In the genomic region with DNA sequence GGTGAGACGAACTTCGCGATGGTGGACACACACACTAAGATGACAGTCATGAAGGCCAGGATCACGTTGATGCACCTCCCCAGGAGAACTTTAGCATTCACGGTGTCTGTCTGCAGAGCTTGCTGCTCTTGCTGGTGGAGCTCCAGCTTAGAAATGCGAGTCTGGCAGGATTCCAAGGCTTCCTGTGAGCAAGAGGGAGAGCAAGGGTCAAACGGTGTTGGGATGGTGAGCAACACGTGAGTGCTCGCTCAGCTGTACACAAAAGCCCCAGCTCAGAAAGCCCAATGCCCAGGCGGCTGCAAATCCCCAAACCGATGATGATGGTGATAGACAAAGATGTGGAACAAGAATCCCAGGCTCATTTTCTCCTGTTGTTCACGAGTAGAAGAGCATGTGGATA, we compare ENCODE assay signal across 10 cellular contexts.
DNase-seq lines count a peak whose midpoint lies in the region; ATAC-seq, FAIRE-seq and TF ChIP-seq lines count a peak whose summit lies in the region.
"Had no signal": no experiment of that assay in that cellular context is flagged by ENCODE, and none has a peak within 500 bp of the region (broad histone marks: within the 10 kb centered on the region; RNA-seq: fewer than 3 reads in every experiment).

No MANE protein-coding gene starts in this region.

- no peak overlapping the region for H3K4me3 Mint-ChIP-seq in natural killer cell treated with Interleukin-12 subunit alpha and Interleukin-12 subunit beta and Interleukin-15 and Interleukin-18, amount 100 ng/mL, for 72 hours
- H3K4me3 Mint-ChIP-seq: effector memory CD8-positive, alpha-beta T cell; natural killer cell had no signal

- no peaks in the 10 kb centered on the region for H3K23me2 ChIP-seq in H1 (ENCODE audit: low read depth, low read length)

- no peak for FAIRE-seq in H1 (lab: Jason Lieb, UNC)

- H3K9me3 Mint-ChIP-seq in natural killer cell treated with Interleukin-12 subunit alpha and Interleukin-12 subunit beta and Interleukin-15 and Interleukin-18, amount 100 ng/mL, for 72 hours = no peaks in the 10 kb centered on the region
- H3K9me3 Mint-ChIP-seq: effector memory CD8-positive, alpha-beta T cell; natural killer cell had no signal

- H2AFZ ChIP-seq in H1 (ENCODE audit: low read length) = no peak overlapping the region

- no peak overlapping the region for H3K4ac ChIP-seq in H1 (replicated peaks; ENCODE audit: insufficient read length, low read depth, low read length)

- H3K79me1 ChIP-seq in H1 (ENCODE audit: low read depth, low read length) = no peaks in the 10 kb centered on the region

- no peak overlapping the region for H2BK15ac ChIP-seq in H1 (ENCODE audit: low read length)

- no peak overlapping the region for H3K56ac ChIP-seq in H1 (replicated peaks; ENCODE audit: insufficient read length, low read depth, low read length)

- no peak overlapping the region for H3K4me2 ChIP-seq in H1 (ENCODE audit: insufficient read depth in 1 of 2, low read depth in 2 of 2, low read length in 2 of 2)

- H3K9ac ChIP-seq in H1 (replicated peaks in 1 of 4; ENCODE audit: extremely low read depth in 1 of 4, low read depth in 3 of 4, low read length in 3 of 4) = no peak overlapping the region

- ATAC-seq in natural killer cell treated with Interleukin-12 subunit alpha and Interleukin-12 subunit beta and Interleukin-15 and Interleukin-18, amount 100 ng/mL, for 72 hours = no peak
- ATAC-seq: effector memory CD8-positive, alpha-beta T cell; natural killer cell had no signal

- peaks cover 7% of the 10 kb centered on the region for H3K36me3 Mint-ChIP-seq in natural killer cell treated with Interleukin-12 subunit alpha and Interleukin-12 subunit beta and Interleukin-15 and Interleukin-18, amount 100 ng/mL, for 72 hours

- no peak overlapping the region for H3K23ac ChIP-seq in H1 (ENCODE audit: insufficient read length)

- DNase-seq in EH (ENCODE audit: low read depth) = peak; percentile 12
- peak; percentile 21 for DNase-seq in NB4 (ENCODE audit: low read depth)
- DNase-seq in H1 (ENCODE audit: low read depth in 1 of 2, low spot score in 2 of 2) = no peak
- DNase-seq in natural killer cell treated with Interleukin-12 subunit alpha and Interleukin-12 subunit beta and Interleukin-15 and Interleukin-18, amount 100 ng/mL, for 72 hours (ENCODE audit: low spot score) = no peak
- DNase-seq in MV-4-11 (lab: John Stamatoyannopoulos, UW) = no peak
- no peak for DNase-seq in hypothalamus (lab: John Stamatoyannopoulos, UW)
- DNase-seq in HUDEP-2 (lab: John Stamatoyannopoulos, UW; ENCODE audit: unreplicated experiment in 76 of 76) = no peak
- DNase-seq: effector memory CD8-positive, alpha-beta T cell; natural killer cell had no signal

- H3K27ac ChIP-seq in H1 (ENCODE audit: low read depth, low read length) (no peak overlapping the region), neutrophil (peak overlapping the region; percentile 13)

- no peaks in the 10 kb centered on the region; a peak in 1 of 7 replicates for H3K4me1 ChIP-seq in H1 (replicated peaks in 1 of 4; ENCODE audit: control insufficient read depth in 3 of 4, insufficient read depth in 4 of 4, low read length in 3 of 4)
- no peaks in the 10 kb centered on the region for H3K4me1 ChIP-seq in neutrophil (ENCODE audit: control insufficient read depth in 1 of 2, insufficient read depth in 1 of 2, low read depth in 1 of 2, low read length in 1 of 2)

- peaks cover 0 to under 1% of the 10 kb centered on the region in 2 donors for H3K4me1 Mint-ChIP-seq in natural killer cell treated with Interleukin-12 subunit alpha and Interleukin-12 subunit beta and Interleukin-15 and Interleukin-18, amount 100 ng/mL, for 72 hours (ENCODE audit: low read depth in 2 of 2)
- H3K4me1 Mint-ChIP-seq: natural killer cell had no signal

- no peak overlapping the region for H4K8ac ChIP-seq in H1 (ENCODE audit: extremely low read depth, insufficient read depth, low read length)

- no peak for TF ChIP-seq EP300 in H1 (IDR thresholded peaks at IDR 0.05; ENCODE audit: borderline replicate concordance in 1 of 2, low read depth in 2 of 2, low read length in 2 of 2)

- no peak overlapping the region for H3K4me3 ChIP-seq in NB4 (ENCODE audit: low read depth, low read length)
- no peak overlapping the region for H3K4me3 ChIP-seq in H1 (ENCODE audit: extremely low read depth in 1 of 4, insufficient read depth in 2 of 4, low read depth in 3 of 4, low read length in 4 of 4)
- no peak overlapping the region for H3K4me3 ChIP-seq in neutrophil (ENCODE audit: low read depth in 1 of 2, low read length in 1 of 2)

- no peak overlapping the region for H2BK20ac ChIP-seq in H1 (ENCODE audit: low read length)

- TF ChIP-seq POLR2A in NB4 (IDR thresholded peaks at IDR 0.05; ENCODE audit: extremely low read depth, insufficient read length) (no peak), H1 (IDR thresholded peaks at IDR 0.05; ENCODE audit: control extremely low read depth in 1 of 2, low read depth in 2 of 2, low read length in 2 of 2) (no peak)

- H3K79me2 ChIP-seq in H1 (ENCODE audit: control insufficient read depth in 1 of 2, insufficient read depth in 2 of 2, low read length in 2 of 2) = no peaks in the 10 kb centered on the region

- POLR2A ChIA-PET in H1 (lab: Charles Lee; ENCODE audit: partially characterized antibody) = no interaction called here

- TF ChIP-seq CTCF in NB4 (IDR thresholded peaks at IDR 0.05; ENCODE audit: low read depth, low read length) (no peak), H1 (IDR thresholded peaks at IDR 0.05; ENCODE audit: control extremely low read depth in 1 of 3, insufficient read depth in 1 of 3, low read depth in 1 of 3, low read length in 3 of 3) (no peak), neutrophil (IDR thresholded peaks at IDR 0.05) (no peak)

- no peak overlapping the region for H2BK12ac ChIP-seq in H1 (ENCODE audit: low read depth, low read length)

- H3K27ac Mint-ChIP-seq in natural killer cell treated with Interleukin-12 subunit alpha and Interleukin-12 subunit beta and Interleukin-15 and Interleukin-18, amount 100 ng/mL, for 72 hours = no peak overlapping the region
- H3K27ac Mint-ChIP-seq: effector memory CD8-positive, alpha-beta T cell; natural killer cell had no signal

- H3K14ac ChIP-seq in H1 (ENCODE audit: insufficient read length) = no peak overlapping the region

- WGBS in H1 (ENCODE audit: extremely low coverage in 1 of 2, insufficient coverage in 1 of 2, insufficient read length in 1 of 2, insufficient replicate concordance in 2 of 2, low coverage in 1 of 2, low lambda C conversion rate in 2 of 2, missing lambda C conversion rate in 1 of 2), 2 experiments = 83% methylated on average over 12 of the region's 12 CpGs; no CpG with 5 or more reads in 1 of the 2 experiments

- H2AK5ac ChIP-seq in H1 (ENCODE audit: low read depth, low read length) = no peak overlapping the region

- no peak overlapping the region for H2BK120ac ChIP-seq in H1 (replicated peaks; ENCODE audit: low read depth, low read length)

- CTCF ChIA-PET in H1 (lab: Charles Lee; ENCODE audit: partially characterized antibody) = interaction anchor here (0.9 kb wide), 1 partner anchor 10 kb away, joined by 3 read pairs; no protein-coding TSS in a partner anchor

- no peak overlapping the region for H4K5ac ChIP-seq in H1 (ENCODE audit: insufficient read length, low read depth, low read length)

- no peak overlapping the region for H4K91ac ChIP-seq in H1 (replicated peaks; ENCODE audit: insufficient read length, low read length)

- H3K36me3 ChIP-seq in H1 (ENCODE audit: control insufficient read depth in 2 of 4, insufficient read depth in 4 of 4, low read length in 3 of 4) (no peaks in the 10 kb centered on the region), neutrophil (peaks cover 69% of the 10 kb centered on the region)

- no peak overlapping the region for H3K18ac ChIP-seq in H1 (ENCODE audit: extremely low read depth, low read length)

- no peaks in the 10 kb centered on the region for H4K20me1 ChIP-seq in H1 (replicated peaks in 1 of 2; ENCODE audit: control insufficient read depth in 1 of 2, insufficient read depth in 2 of 2, low read length in 2 of 2)

- no peak for TF ChIP-seq RAD21 in H1 (IDR thresholded peaks at IDR 0.05 in 1 of 2, conservative IDR thresholded peaks at IDR 0.05 in 1 of 2; ENCODE audit: low read depth in 2 of 2, low read length in 2 of 2)

- H3K27me3 ChIP-seq in H1 (replicated peaks in 1 of 4; ENCODE audit: control insufficient read depth in 3 of 4, extremely low read depth in 1 of 4, insufficient read depth in 3 of 4, low read length in 3 of 4) = no peaks in the 10 kb centered on the region
- H3K27me3 ChIP-seq in neutrophil = no peaks in the 10 kb centered on the region

- no peaks in the 10 kb centered on the region for H3K27me3 Mint-ChIP-seq in natural killer cell treated with Interleukin-12 subunit alpha and Interleukin-12 subunit beta and Interleukin-15 and Interleukin-18, amount 100 ng/mL, for 72 hours
- H3K27me3 Mint-ChIP-seq: effector memory CD8-positive, alpha-beta T cell had no signal

- H2BK5ac ChIP-seq in H1 (ENCODE audit: low read depth, low read length) = peak overlapping the region; percentile 30; the same call in 1 of the 2 replicates

- H3K9me3 ChIP-seq in H1 (ENCODE audit: insufficient read depth in 2 of 2, low read depth in 1 of 2, low read length in 1 of 2) (no peaks in the 10 kb centered on the region), neutrophil (no peaks in the 10 kb centered on the region)

TF ChIP-seq in H1, 55 proteins besides CTCF, POLR2A, EP300 and RAD21 (continues in another document):
- no peak for TF ChIP-seq JUN (IDR thresholded peaks at IDR 0.05; ENCODE audit: low read depth, low read length)
- no peak for TF ChIP-seq NANOG (IDR thresholded peaks at IDR 0.05; ENCODE audit: insufficient read depth, low read depth, low read length, poor library complexity, severe bottlenecking)
- no peak for TF ChIP-seq RFX5 (IDR thresholded peaks at IDR 0.05; ENCODE audit: borderline replicate concordance, low read depth, low read length)
- no peak for TF ChIP-seq PHF8 (conservative IDR thresholded peaks at IDR 0.05; ENCODE audit: low read depth, low read length)
- TF ChIP-seq NRF1 (IDR thresholded peaks at IDR 0.05; ENCODE audit: low read depth, low read length) = no peak
- no peak for TF ChIP-seq MAFK (IDR thresholded peaks at IDR 0.05; ENCODE audit: low read depth, low read length)
- no peak for TF ChIP-seq TCF12 (IDR thresholded peaks at IDR 0.05; ENCODE audit: low read depth, low read length)
- no peak for TF ChIP-seq RXRA (IDR thresholded peaks at IDR 0.05; ENCODE audit: insufficient read depth, low read depth, low read length)
- no peak for TF ChIP-seq ATF2 (IDR thresholded peaks at IDR 0.05; ENCODE audit: low read length)

Comparison
In these comparisons a context has a peak if more than half of its experiments do, and no peak if none do; other contexts are left out.
1. DNase-seq: peak in EH (single experiment) and NB4 (single experiment); none in H1 (0 of 2), natural killer cell treated with Interleukin-12 subunit alpha and Interleukin-12 subunit beta and Interleukin-15 and Interleukin-18, amount 100 ng/mL, for 72 hours (single experiment), MV-4-11 (single experiment), hypothalamus (0 of 51) and HUDEP-2 (0 of 76).